In genomic region chr1:116911779-116912469, GRCh38 we compare ENCODE assay signal across 12 cellular contexts. TPM values are rescaled to one million over a fixed set of nuclear protein-coding genes. Genes with fewer than 3 reads are reported as not detected.
DNase-seq lines count a peak whose midpoint lies in the region; ATAC-seq, FAIRE-seq and TF ChIP-seq lines count a peak whose summit lies in the region.
"Had no signal": no experiment of that assay in that cellular context is flagged by ENCODE, and none has a peak within 500 bp of the region (broad histone marks: within the 10 kb centered on the region; RNA-seq: fewer than 3 reads in every experiment).

No MANE protein-coding gene starts in this region.

- no peak for FAIRE-seq in A549 (lab: Jason Lieb, UNC)

- H3K9ac ChIP-seq in mammary epithelial cell (ENCODE audit: insufficient read depth, low read length) (no peak overlapping the region), MM.1S (ENCODE audit: low read length) (no peak overlapping the region)

- intact Hi-C loops in mammary epithelial cell (cut with micrococcal nuclease): loop anchor here (2.0 to 10.0 kb wide), 3 partner anchors 23 to 337 kb away; partner anchors contain the start of gene CD58

- DNase-seq in A549 (ENCODE audit: low read depth in 1 of 2, low spot score in 1 of 2) (no peak), mammary epithelial cell (peak; percentile 35), left lobe of liver (ENCODE audit: low spot score) (peak; percentile 18), MM.1S (no peak), LoVo (ENCODE audit: low spot score) (no peak), erythroblast (lab: John Stamatoyannopoulos, UW) (no peak)
- DNase-seq: activated B cell treated with CpG ODN at 0.5 μM for 24 hours; stimulated activated naive CD4-positive, alpha-beta T cell; T-cell had no signal

- H2AFZ ChIP-seq in mammary epithelial cell (ENCODE audit: low read depth, low read length): no peak overlapping the region
- no peak overlapping the region for H2AFZ ChIP-seq in MM.1S (ENCODE audit: low read length)

- in situ Hi-C loops in mammary epithelial cell (cut with MboI; ENCODE audit: low sequenced_read_pairs in 2 of 2): no loop called here

- H3K79me2 ChIP-seq in mammary epithelial cell (ENCODE audit: insufficient read depth, low read length): peaks cover 80% of the 10 kb centered on the region
- no peaks in the 10 kb centered on the region for H3K79me2 ChIP-seq in MM.1S (ENCODE audit: low read length)

- TF ChIP-seq POLR2A in A549 (IDR thresholded peaks at IDR 0.05; ENCODE audit: low read length) (no peak), erythroblast (IDR thresholded peaks at IDR 0.05; ENCODE audit: low read length) (no peak)

- POLR2A ChIA-PET in A549 (lab: Yijun Ruan, JAX): no interaction called here
- POLR2A ChIA-PET in HEK293 (lab: Yijun Ruan, JAX): interaction anchor here (0.9 to 2.9 kb wide), 3 partner anchors 20 to 148 kb away, joined by 3 to 15 read pairs (median 4); partner anchors contain the start of gene TTF2

- H3K9me2 ChIP-seq in MM.1S (replicated peaks; ENCODE audit: insufficient read depth, low read length): no peaks in the 10 kb centered on the region

- TF ChIP-seq CTCF in A549 (IDR thresholded peaks at IDR 0.05) (no peak), HEK293 (tag by site-specific recombination; IDR thresholded peaks at IDR 0.05) (no peak), mammary epithelial cell (conservative IDR thresholded peaks at IDR 0.05 in 1 of 2, IDR thresholded peaks at IDR 0.05 in 1 of 2; ENCODE audit: extremely low read depth in 1 of 2, insufficient read depth in 1 of 2, low read depth in 1 of 2, low read length in 2 of 2) (peak in 1 of 2 donors; percentile 1), MM.1S (IDR thresholded peaks at IDR 0.05; ENCODE audit: low read length) (no peak)

- TF ChIP-seq RAD21 in A549 (conservative IDR thresholded peaks at IDR 0.05 in 1 of 2, IDR thresholded peaks at IDR 0.05 in 1 of 2): no peak

- WGBS in A549 (ENCODE audit: missing lambda C conversion rate): 74% methylated on average over 6 of the region's 6 CpGs
- WGBS in mammary epithelial cell (ENCODE audit: low coverage, missing lambda C conversion rate): 48% methylated on average over 6 of the region's 6 CpGs

- H3K27me3 ChIP-seq in mammary epithelial cell (ENCODE audit: insufficient read depth, low read length) (no peaks in the 10 kb centered on the region), MM.1S (replicated peaks; ENCODE audit: insufficient read depth, low read length) (no peaks in the 10 kb centered on the region)

- H3K9me3 ChIP-seq in A549: no peaks in the 10 kb centered on the region
- no peaks in the 10 kb centered on the region for H3K9me3 ChIP-seq in HEK293 (ENCODE audit: control insufficient read depth, insufficient read depth, low read depth, low read length)
- H3K9me3 ChIP-seq in mammary epithelial cell (replicated peaks; ENCODE audit: insufficient read depth, low read length): no peaks in the 10 kb centered on the region
- H3K9me3 ChIP-seq in MM.1S (replicated peaks; ENCODE audit: insufficient read depth, low read length): no peaks in the 10 kb centered on the region

- H3K4me1 ChIP-seq in A549 (peaks cover 6% of the 10 kb centered on the region; the same call in 1 of the 3 replicates), HEK293 (ENCODE audit: control insufficient read depth, insufficient read depth, low read length) (peaks cover 5% of the 10 kb centered on the region; the same call in 1 of the 2 replicates), mammary epithelial cell (ENCODE audit: insufficient read depth, low read length) (peaks cover 65% of the 10 kb centered on the region), MM.1S (ENCODE audit: low read length) (no peaks in the 10 kb centered on the region)

- CTCF ChIA-PET in A549 (lab: Yijun Ruan, JAX) (interaction anchor here (1.1 kb wide), 2 partner anchors 43 to 58 kb away, joined by 3 to 4 read pairs; no protein-coding TSS in a partner anchor), HEK293 (lab: Yijun Ruan, JAX) (interaction anchor here (0.7 to 1.1 kb wide), 5 partner anchors 9 to 218 kb away, joined by 3 read pairs; no protein-coding TSS in a partner anchor), mammary epithelial cell (lab: Charles Lee; ENCODE audit: low non-redundant PET) (no interaction called here)

- BruUV-seq in mammary epithelial cell (replicated peaks; lab: Mats Ljungman, UMichigan): no TSS peak

- no peaks in the 10 kb centered on the region for H3F3A ChIP-seq in MM.1S (ENCODE audit: insufficient read depth, low read length)

- H3K4me2 ChIP-seq in A549: peak overlapping the region; percentile 85
- peak overlapping the region; percentile 92 for H3K4me2 ChIP-seq in mammary epithelial cell (ENCODE audit: insufficient read depth, low read depth, low read length)
- H3K4me2 ChIP-seq in MM.1S (ENCODE audit: low read depth, low read length): no peak overlapping the region

- no peak overlapping the region for H3K27ac ChIP-seq in A549
- H3K27ac ChIP-seq in HEK293 (ENCODE audit: extremely low read depth, low read depth, low read length): no peak overlapping the region
- peak overlapping the region; percentile 80 for H3K27ac ChIP-seq in mammary epithelial cell (ENCODE audit: insufficient read depth, low read depth, low read length)
- no peak overlapping the region for H3K27ac ChIP-seq in MM.1S (ENCODE audit: low read length)

- ATAC-seq in A549 (no peak), left lobe of liver (no peak), HG03469 (IDR thresholded peaks at IDR 0.05; ENCODE audit: unreplicated experiment) (no peak)
- ATAC-seq: esophagus mucosa, T-cell had no signal

- H4K20me1 ChIP-seq in mammary epithelial cell (ENCODE audit: insufficient read depth, low read length) (no peaks in the 10 kb centered on the region), MM.1S (ENCODE audit: insufficient read depth, low read length) (no peaks in the 10 kb centered on the region)

- H3K36me3 ChIP-seq in HEK293 (ENCODE audit: control insufficient read depth in 2 of 2, insufficient read depth in 1 of 2, low read length in 2 of 2) (no peaks in the 10 kb centered on the region), mammary epithelial cell (ENCODE audit: insufficient read depth, low read length) (no peaks in the 10 kb centered on the region), MM.1S (replicated peaks; ENCODE audit: insufficient read depth, low read length) (no peaks in the 10 kb centered on the region)

- no peak for TF ChIP-seq EP300 in A549 (IDR thresholded peaks at IDR 0.05)

- H3K4me3 ChIP-seq in A549 (no peak overlapping the region), HEK293 (ENCODE audit: low read depth, low read length) (no peak overlapping the region), mammary epithelial cell (replicated peaks in 1 of 3; ENCODE audit: insufficient read depth in 1 of 3, low read depth in 2 of 3, low read length in 3 of 3) (peak overlapping the region; percentile 63 to 82 (median 80)), MM.1S (ENCODE audit: low read length) (no peak overlapping the region)

- dilution Hi-C loops in mammary epithelial cell (cut with HindIII; ENCODE audit: low sequenced_read_pairs): no loop called here

TF ChIP-seq in A549, 52 proteins besides CTCF, POLR2A, EP300 and RAD21 (continues in another document):
- TF ChIP-seq KDM5A (IDR thresholded peaks at IDR 0.05): no peak
- TF ChIP-seq MAFK (IDR thresholded peaks at IDR 0.05; ENCODE audit: partially characterized antibody): no peak
- TF ChIP-seq FOXS1 (CRISPR knock-in tag; IDR thresholded peaks at IDR 0.05): no peak
- TF ChIP-seq MAZ (IDR thresholded peaks at IDR 0.05; ENCODE audit: borderline replicate concordance, low read depth, low read length): no peak
- TF ChIP-seq TFCP2L1 (CRISPR knock-in tag; IDR thresholded peaks at IDR 0.05): no peak
- TF ChIP-seq, protein P1, sequence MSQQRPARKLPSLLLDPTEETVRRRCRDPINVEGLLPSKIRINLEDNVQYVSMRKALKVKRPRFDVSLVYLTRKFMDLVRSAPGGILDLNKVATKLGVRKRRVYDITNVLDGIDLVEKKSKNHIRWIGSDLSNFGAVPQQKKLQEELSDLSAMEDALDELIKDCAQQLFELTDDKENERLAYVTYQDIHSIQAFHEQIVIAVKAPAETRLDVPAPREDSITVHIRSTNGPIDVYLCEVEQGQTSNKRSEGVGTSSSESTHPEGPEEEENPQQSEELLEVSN (IDR thresholded peaks at IDR 0.05; ENCODE audit: borderline replicate concordance, low read depth): no peak

TF ChIP-seq in HEK293, 187 proteins besides CTCF, POLR2A, EP300 and RAD21:
- TF ChIP-seq ZNF341 (tag by site-specific recombination; IDR thresholded peaks at IDR 0.05; ENCODE audit: low read depth) (0 out of 2 replicates have a peak, but pooled peaks have one; percentile 12), ZNF660 (tag by site-specific recombination; IDR thresholded peaks at IDR 0.05) (peak; percentile 50; the same call in 1 of the 2 replicates), ZNF747 (tag by site-specific recombination; IDR thresholded peaks at IDR 0.05) (no peak), FEZF1 (tag by site-specific recombination; IDR thresholded peaks at IDR 0.05) (peak; percentile 42; the same call in 1 of the 2 replicates)

RNA-seq across cellular contexts. Expression of gene PTGFRN, which starts 2.2 kb away (rescaled TPM):
- polyA plus RNA-seq in A549 (2011; rRNA removed) (39.0 and 51.1 TPM in 2 replicates), A549 (2017; fragmentation: RNase III; extraction: RNeasy Plus Mini Kit Qiagen cat#74134 plus additional on column Dnase treatment) (13.7 to 17.4 TPM (median 16.7 TPM) in 3 replicates), mammary epithelial cell (79.4 TPM)
- polyA plus RNA-seq in A549 (2012; cell fraction: cytosol; rRNA removed): 8.4 and 9.1 TPM in 2 replicates
- 9.5 and 16.5 TPM in 2 replicates for polyA plus RNA-seq in A549 (2012; cell fraction: nucleus; rRNA removed)
- 29.9 and 37.2 TPM in 2 replicates for polyA minus RNA-seq in A549 (2011; rRNA and poly(A)+ RNA removed)
- total RNA-seq in mammary epithelial cell (100 to 1,000 TPM; 143 to 150 TPM), left lobe of liver (11.9 TPM)
- 147 TPM for polyA minus RNA-seq in mammary epithelial cell
- total RNA-seq: activated B cell treated with CpG ODN at 0.5 μM for 24 hours had no signal

Comparison
In these comparisons a context has a peak if more than half of its experiments do, and no peak if none do; other contexts are left out.
1. DNase-seq: peak in mammary epithelial cell (single experiment) and left lobe of liver (single experiment); none in A549 (0 of 2), MM.1S (single experiment), LoVo (single experiment) and erythroblast (0 of 2).
2. H3K4me3 ChIP-seq: peak in mammary epithelial cell (3 of 3); none in A549 (single experiment), HEK293 (single experiment) and MM.1S (single experiment).
3. RNA of gene PTGFRN, which starts 2.2 kb away (total RNA-seq): 143 to 150 TPM in mammary epithelial cell; 11.9 TPM in left lobe of liver (single experiment); every median in the first group is over 10 times any median in the second.